8 cellular contexts compared by ENCODE assay signal in genomic region chr20:47354710-47355488, GRCh38. TPM values are rescaled to one million over a fixed set of nuclear protein-coding genes. Genes with fewer than 3 reads are reported as not detected.
A peak's percentile ranks its signal among the peaks of the same experiment; 100 is the strongest.
DNase-seq lines count a peak whose midpoint lies in the region; ATAC-seq and TF ChIP-seq lines count a peak whose summit lies in the region.

No MANE protein-coding gene starts in this region.

- no peak overlapping the region for H3K56ac ChIP-seq in H9 (ENCODE audit: insufficient read length, low read depth, low read length)

- peak overlapping the region; percentile 15 for H2AK5ac ChIP-seq in H9 (ENCODE audit: insufficient read length, low read length)

- H3K4me1 Mint-ChIP-seq in H9: peaks cover 0 to 37% of the 10 kb centered on the region in 2 experiments; a peak in 3 of 4 replicates
- no peaks in the 10 kb centered on the region for H3K4me1 Mint-ChIP-seq in nephron progenitor cell

- intact Hi-C loops in gastrocnemius medialis (cut with DNase I; ENCODE audit: low total_unique reads) (loop anchor here (5.0 kb wide), 2 partner anchors 57 to 1517 kb away; no protein-coding TSS in a partner anchor), left colon (cut with DNase I, micrococcal nuclease) (no loop called here)

- no peaks in the 10 kb centered on the region for H3K23me2 ChIP-seq in H9 (ENCODE audit: insufficient read length, low read depth, low read length, poor library complexity, severe bottlenecking)

- TF ChIP-seq CTCF in H9 (conservative IDR thresholded peaks at IDR 0.05): no peak
- TF ChIP-seq CTCF in epithelial cell of esophagus (IDR thresholded peaks at IDR 0.05; ENCODE audit: insufficient read depth, low read depth, low read length, missing control alignments): no peak
- TF ChIP-seq CTCF in gastrocnemius medialis (IDR thresholded peaks at IDR 0.05 in 4 of 5, conservative IDR thresholded peaks at IDR 0.05 in 1 of 5): no peak
- TF ChIP-seq CTCF in nephron progenitor cell (IDR thresholded peaks at IDR 0.05): no peak

- H3K4me3 Mint-ChIP-seq in H9 (peak overlapping the region; percentile 51 to 67), nephron progenitor cell (no peak overlapping the region)

- H3K36me3 Mint-ChIP-seq in H9 (ENCODE audit: insufficient read depth in 1 of 3, low read depth in 3 of 3) (peaks cover 7 to 40% (median 11%) of the 10 kb centered on the region in 3 experiments; a peak in 6 of 7 replicates), nephron progenitor cell (ENCODE audit: low read depth) (no peaks in the 10 kb centered on the region)

- no peak overlapping the region for H2BK12ac ChIP-seq in H9 (ENCODE audit: insufficient read length, low read depth, low read length)

- peaks cover 62% of the 10 kb centered on the region; the same call in 1 of the 2 replicates for H3K79me2 ChIP-seq in H9 (ENCODE audit: insufficient read depth, low read length)

- no peak overlapping the region for H3K14ac ChIP-seq in H9 (ENCODE audit: insufficient read depth, low read length)

- no peak overlapping the region for H2BK120ac ChIP-seq in H9 (ENCODE audit: low read depth, low read length, poor library complexity, severe bottlenecking)

- peak overlapping the region; percentile 47 for H3K4me3 ChIP-seq in epithelial cell of esophagus (ENCODE audit: low read length)
- H3K4me3 ChIP-seq in gastrocnemius medialis: peak overlapping the region; percentile 20 to 52 (median 43)

- no peak overlapping the region for H4K8ac ChIP-seq in H9 (replicated peaks; ENCODE audit: insufficient read length, low read depth, low read length)

- H3K9me3 Mint-ChIP-seq in H9: no peaks in the 10 kb centered on the region
- H3K9me3 Mint-ChIP-seq in nephron progenitor cell: no peaks in the 10 kb centered on the region

- in situ Hi-C loops in gastrocnemius medialis (cut with MboI; ENCODE audit: low sequenced_read_pairs in 4 of 4): loop anchor here in 1 of 4 donors (5.0 kb wide), 1 partner anchor 38 kb away; no protein-coding TSS in a partner anchor

- peak overlapping the region; percentile 21 for H2BK5ac ChIP-seq in H9 (ENCODE audit: insufficient read length, low read length)

- H3K79me1 ChIP-seq in H9 (ENCODE audit: insufficient read depth, low read depth, low read length, poor library complexity, severe bottlenecking): no peaks in the 10 kb centered on the region

- no peak for ATAC-seq in gastrocnemius medialis
- ATAC-seq in left colon: no peak

- peak overlapping the region; percentile 17 for H3K4me2 ChIP-seq in H9 (ENCODE audit: insufficient read depth, insufficient read length, low read length)

- peak overlapping the region; percentile 44 for H3K18ac ChIP-seq in H9 (ENCODE audit: insufficient read length, low read depth, low read length)

- H3K23ac ChIP-seq in H9 (ENCODE audit: insufficient read length, low read depth, low read length): no peak overlapping the region

- no peak overlapping the region for H2AFZ ChIP-seq in H9 (ENCODE audit: low read length)

- peak overlapping the region; percentile 8 for H3K9ac ChIP-seq in H9 (ENCODE audit: extremely low read depth, insufficient read length, low read length)

- no peak overlapping the region for H4K5ac ChIP-seq in H9 (ENCODE audit: insufficient read length, low read depth, low read length)

- WGBS in H9 (ENCODE audit: extremely low coverage, insufficient read length, low lambda C conversion rate): no CpG with 5 or more reads among the region's 4 CpGs

- TF ChIP-seq POLR2A in gastrocnemius medialis (IDR thresholded peaks at IDR 0.05): no peak

- peaks cover 54% of the 10 kb centered on the region for H3K4me1 ChIP-seq in H9 (ENCODE audit: insufficient read depth, low read length)
- peaks cover 98 to 100% of the 10 kb centered on the region in 2 donors for H3K4me1 ChIP-seq in gastrocnemius medialis

- no peak overlapping the region for H2BK20ac ChIP-seq in H9 (ENCODE audit: low read depth, low read length, poor library complexity, severe bottlenecking)

- no peaks in the 10 kb centered on the region for H3K9me3 ChIP-seq in H9 (ENCODE audit: control insufficient read depth, low read depth, low read length)
- H3K9me3 ChIP-seq in gastrocnemius medialis: no peaks in the 10 kb centered on the region

- DNase-seq in H9: no peak
- peak; percentile 66 for DNase-seq in RKO (ENCODE audit: low spot score)
- DNase-seq in epithelial cell of esophagus (ENCODE audit: low read depth): peak; percentile 58
- DNase-seq in gastrocnemius medialis: no peak
- no peak for DNase-seq in nephron progenitor cell
- no peak for DNase-seq in left colon
- DNase-seq in EL: no peak
- no peak for DNase-seq in DMS79 (lab: John Stamatoyannopoulos, UW)

- H4K91ac ChIP-seq in H9 (ENCODE audit: insufficient read length, low read depth, low read length): no peak overlapping the region

- no peak overlapping the region for H3T11ph ChIP-seq in H9 (ENCODE audit: low read length)

- no peaks in the 10 kb centered on the region for H4K20me1 ChIP-seq in H9 (ENCODE audit: control insufficient read depth, insufficient read depth, insufficient read length)

- no peaks in the 10 kb centered on the region for H3K36me3 ChIP-seq in gastrocnemius medialis

- H3K27ac Mint-ChIP-seq in H9 (no peak overlapping the region; a peak in 3 of 7 replicates), nephron progenitor cell (no peak overlapping the region)

- H2BK15ac ChIP-seq in H9 (ENCODE audit: low read depth, low read length): no peak overlapping the region

- H3K27me3 ChIP-seq in H9 (ENCODE audit: insufficient read depth, low read length): no peaks in the 10 kb centered on the region
- H3K27me3 ChIP-seq in gastrocnemius medialis: no peaks in the 10 kb centered on the region

- H3K4ac ChIP-seq in H9 (ENCODE audit: low read depth, low read length): no peak overlapping the region

- H3K27me3 Mint-ChIP-seq in H9 (ENCODE audit: low read depth) (no peaks in the 10 kb centered on the region; the same call in 1 of the 2 replicates), nephron progenitor cell (ENCODE audit: low read depth, poor library complexity) (no peaks in the 10 kb centered on the region)

- H3K27ac ChIP-seq in H9 (ENCODE audit: insufficient read length, low read depth, low read length) (peak overlapping the region; percentile 88), gastrocnemius medialis (peak overlapping the region; percentile 96 to 100 (median 97))

RNA-seq across cellular contexts. Expression of gene ZMYND8, which starts 1.6 kb away (rescaled TPM):
- 158 and 162 TPM in 2 replicates for total RNA-seq in H9 (2021)
- 10 to 100 TPM; 15.1 to 32.2 (median 19.7) TPM for total RNA-seq in gastrocnemius medialis
- total RNA-seq in left colon: 10 to 100 TPM; 42.8 to 48.4 TPM

Comparison
In these comparisons a context has a peak if more than half of its experiments do, and no peak if none do; other contexts are left out.
1. DNase-seq: peak in RKO (single experiment) and epithelial cell of esophagus (single experiment); none in H9 (single experiment), gastrocnemius medialis (0 of 2), nephron progenitor cell (single experiment), left colon (0 of 2), EL (single experiment) and DMS79 (single experiment).